Comparison of ENCODE assay signal across 8 cellular contexts in genomic region chr14:32074887-32075572, GRCh38. TPM values are rescaled to one million over a fixed set of nuclear protein-coding genes. Genes with fewer than 3 reads are reported as not detected.
DNase-seq lines count a peak whose midpoint lies in the region; ATAC-seq and TF ChIP-seq lines count a peak whose summit lies in the region.

No MANE protein-coding gene starts in this region.

- WGBS in heart right ventricle, 2 donors, result 49 to 62% methylated on average over 8 of the region's 8 CpGs
- 60% methylated on average over 8 of the region's 8 CpGs for WGBS in upper lobe of left lung, 2 donors

- TF ChIP-seq EP300 in upper lobe of left lung (IDR thresholded peaks at IDR 0.05), result no peak

- TF ChIP-seq CTCF in heart right ventricle (IDR thresholded peaks at IDR 0.05) (no peak), mucosa of descending colon (IDR thresholded peaks at IDR 0.05) (peak; percentile 1), upper lobe of left lung (IDR thresholded peaks at IDR 0.05) (no peak)

- intact Hi-C loops in heart right ventricle (cut with DNase I) (loop anchor here (2.0 to 10.0 kb wide), 19 partner anchors 80 to 570 kb away; partner anchors contain the start of genes NUBPL (in 3 of the 10), RNU6-7 (in 3 of the 10) and RNU6-8 (in 3 of the 10)), cardiac septum (cut with DNase I) (loop anchor here (5.0 kb wide), 2 partner anchors 83 to 138 kb away; no protein-coding TSS in a partner anchor), mucosa of descending colon (cut with DNase I, micrococcal nuclease) (loop anchor here (5.0 to 10.0 kb wide), 2 partner anchors 130 to 177 kb away; no protein-coding TSS in a partner anchor)

- H3K27ac ChIP-seq in heart right ventricle (peak overlapping the region; percentile 93 to 99 (median 98)), upper lobe of left lung (peak overlapping the region; percentile 95 to 100 (median 98))

- H3K4me3 ChIP-seq in heart right ventricle (peak overlapping the region in 9 of 10 donors; percentile 90 to 98 (median 95)), mucosa of descending colon (no peak overlapping the region), upper lobe of left lung (peak overlapping the region in 2 of 4 donors; percentile 74 to 93)

- no peaks in the 10 kb centered on the region for H3K27me3 ChIP-seq in heart right ventricle
- no peaks in the 10 kb centered on the region for H3K27me3 ChIP-seq in upper lobe of left lung

- H3K4me1 ChIP-seq in heart right ventricle (peaks cover 0 to 45% (median 33%) of the 10 kb centered on the region in 9 donors), mucosa of descending colon (ENCODE audit: low read depth) (peaks cover 22% of the 10 kb centered on the region), upper lobe of left lung (peaks cover 18 to 25% (median 21%) of the 10 kb centered on the region in 4 donors)

- no peaks in the 10 kb centered on the region for H3K9me3 ChIP-seq in heart right ventricle
- no peaks in the 10 kb centered on the region for H3K9me3 ChIP-seq in mucosa of descending colon
- no peaks in the 10 kb centered on the region for H3K9me3 ChIP-seq in upper lobe of left lung

- TF ChIP-seq POLR2A in upper lobe of left lung (IDR thresholded peaks at IDR 0.05), result no peak

- ATAC-seq in heart right ventricle (no peak), mucosa of descending colon (no peak), upper lobe of left lung (ENCODE audit: low FRiP score in 2 of 2) (no peak)

- H3K36me3 ChIP-seq in heart right ventricle, result no peaks in the 10 kb centered on the region
- no peaks in the 10 kb centered on the region for H3K36me3 ChIP-seq in mucosa of descending colon (ENCODE audit: low read depth)
- H3K36me3 ChIP-seq in upper lobe of left lung, result no peaks in the 10 kb centered on the region

- DNase-seq in heart right ventricle (no peak), cardiac septum (ENCODE audit: low spot score) (no peak), cerebellar cortex (ENCODE audit: low spot score) (peak; percentile 16), mucosa of descending colon (no peak), upper lobe of left lung (no peak), inferior parietal cortex (ENCODE audit: extremely low spot score) (no peak), occipital lobe (lab: John Stamatoyannopoulos, UW) (no peak), NCI-H226 (no peak)

RNA-seq across cellular contexts. Expression of gene ARHGAP5, which starts 2.1 kb away (rescaled TPM):
- total RNA-seq in heart right ventricle, result 100 to 1,000 TPM; 171 to 301 (median 240) TPM
- polyA plus RNA-seq in heart right ventricle, result 10 to 100 TPM; 20.7 to 27.0 TPM
- 253 TPM for total RNA-seq in cardiac septum
- 100 to 1,000 TPM in 2 of 3 donors, 10 to 100 TPM in 1; 94.7 to 203 (median 106) TPM for total RNA-seq in mucosa of descending colon
- 100 to 1,000 TPM in 1 of 6 donors, 10 to 100 TPM in 5; 31.4 to 150 (median 78.3) TPM for total RNA-seq in upper lobe of left lung
- total RNA-seq in occipital lobe, result 453 TPM
